ENCODE assay signal across 8 cellular contexts in the genomic region with DNA sequence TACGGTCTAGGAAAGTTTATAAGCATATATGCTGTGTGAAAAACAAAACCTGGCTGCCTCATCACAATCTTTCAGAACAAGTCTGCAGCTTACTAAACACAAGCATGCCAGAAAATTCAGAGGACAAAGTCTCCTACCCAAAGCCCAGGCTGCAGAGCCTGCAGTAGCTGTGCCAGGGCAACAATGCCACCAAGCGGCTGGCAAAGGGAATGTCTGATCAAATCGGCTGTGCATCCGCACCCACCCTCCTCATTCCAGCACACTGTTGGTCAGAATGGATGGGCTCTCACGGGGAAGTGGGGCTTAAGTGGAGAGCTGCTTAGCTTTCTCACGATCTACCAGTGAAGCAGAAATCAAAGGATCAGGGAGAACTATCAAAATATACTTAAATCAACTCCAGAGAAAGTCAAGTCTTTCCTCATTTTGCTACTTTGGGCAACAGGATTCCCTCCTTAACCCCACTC.
DNase-seq lines count a peak whose midpoint lies in the region; ATAC-seq, FAIRE-seq and TF ChIP-seq lines count a peak whose summit lies in the region.

No MANE protein-coding gene starts in this region.

- intact Hi-C loops in thyroid gland (cut with DNase I), result loop anchor here (5.0 kb wide), 1 partner anchor 206 kb away; no protein-coding TSS in a partner anchor

- H3K9me3 ChIP-seq in KOPT-K1 (ENCODE audit: insufficient read depth, low read length, poor library complexity, severe bottlenecking) (no peaks in the 10 kb centered on the region), neutrophil (no peaks in the 10 kb centered on the region), thyroid gland (no peaks in the 10 kb centered on the region)

- H3K4me3 ChIP-seq in fibroblast of villous mesenchyme (ENCODE audit: low read depth, low read length), result no peak overlapping the region
- no peak overlapping the region for H3K4me3 ChIP-seq in neutrophil (ENCODE audit: low read depth in 1 of 2, low read length in 1 of 2)
- H3K4me3 ChIP-seq in thyroid gland (replicated peaks in 1 of 3), result no peak overlapping the region

- peak overlapping the region; percentile 93 for H3K27ac ChIP-seq in KOPT-K1 (ENCODE audit: low read depth, low read length, poor library complexity, severe bottlenecking)
- H3K27ac ChIP-seq in neutrophil, result peak overlapping the region; percentile 46
- peak overlapping the region; percentile 27 to 76 (median 73) for H3K27ac ChIP-seq in thyroid gland

- DNase-seq in RCC 7860 (ENCODE audit: low spot score), result peak; percentile 69
- peak; percentile 35 for DNase-seq in activated T-helper 9 cell treated with anti-CD3 and anti-CD28 coated beads, Interleukin-2, amount 50 U/mL, for 16 hours (ENCODE audit: low read depth)
- peak; percentile 79 for DNase-seq in fibroblast of villous mesenchyme (ENCODE audit: low read depth)
- peak; percentile 88 to 90 for DNase-seq in thyroid gland

- TF ChIP-seq CTCF in GM12874 (IDR thresholded peaks at IDR 0.05; ENCODE audit: insufficient read depth, low read depth, low read length) (peak; percentile 82), fibroblast of villous mesenchyme (IDR thresholded peaks at IDR 0.05; ENCODE audit: insufficient read depth, low read depth, low read length) (peak; percentile 91), neutrophil (IDR thresholded peaks at IDR 0.05) (peak; percentile 56), thyroid gland (IDR thresholded peaks at IDR 0.05) (peak; percentile 62 to 98 (median 89))

- H3K36me3 ChIP-seq in KOPT-K1 (ENCODE audit: insufficient read depth, low read length) (peaks cover 49% of the 10 kb centered on the region), neutrophil (peaks cover 61% of the 10 kb centered on the region), thyroid gland (no peaks in the 10 kb centered on the region)

- TF ChIP-seq POLR2A in thyroid gland (IDR thresholded peaks at IDR 0.05), result no peak

- no peak for ATAC-seq in GM19455 (IDR thresholded peaks at IDR 0.05; ENCODE audit: unreplicated experiment)

- 7 to 8% methylated on average over 6 of the region's 6 CpGs for WGBS in thyroid gland, 2 donors

- peak; percentile 10 for FAIRE-seq in RCC 7860 (lab: Jason Lieb, UNC)

- H3K27me3 ChIP-seq in neutrophil (no peaks in the 10 kb centered on the region), thyroid gland (no peaks in the 10 kb centered on the region)

- H3K4me1 ChIP-seq in neutrophil (ENCODE audit: control insufficient read depth in 1 of 2, insufficient read depth in 1 of 2, low read depth in 1 of 2, low read length in 1 of 2) (peaks cover 23 to 26% of the 10 kb centered on the region in 2 experiments), thyroid gland (peaks cover 43 to 72% of the 10 kb centered on the region in 2 donors)

Comparison
In these comparisons a context has a peak if more than half of its experiments do, and no peak if none do; other contexts are left out.
1. DNase-seq: peak in every context shown above with its lines; median percentile 89 in thyroid gland; 79 in fibroblast of villous mesenchyme; 69 in RCC 7860; 35 in activated T-helper 9 cell treated with anti-CD3 and anti-CD28 coated beads, Interleukin-2, amount 50 U/mL, for 16 hours.